9 cellular contexts compared by ENCODE assay signal in genomic region chrX:47196098-47196497, GRCh38. TPM values are rescaled to one million over a fixed set of nuclear protein-coding genes. Genes with fewer than 3 reads are reported as not detected.
A peak's percentile ranks its signal among the peaks of the same experiment; 100 is the strongest.
DNase-seq lines count a peak whose midpoint lies in the region; ATAC-seq and TF ChIP-seq lines count a peak whose summit lies in the region.
"Had no signal": no experiment of that assay in that cellular context is flagged by ENCODE, and none has a peak within 500 bp of the region (broad histone marks: within the 10 kb centered on the region; RNA-seq: fewer than 3 reads in every experiment).

No MANE protein-coding gene starts in this region.

- no peaks in the 10 kb centered on the region for H3K27me3 Mint-ChIP-seq in nephron (ENCODE audit: low read depth)

- H3K4me1 Mint-ChIP-seq in nephron = peaks cover 61% of the 10 kb centered on the region

- H3K4me2 ChIP-seq in KMS-11 = peak overlapping the region; percentile 85

- H4K20me1 ChIP-seq in KMS-11 (ENCODE audit: insufficient read depth) = no peaks in the 10 kb centered on the region

- H3K27me3 ChIP-seq in KMS-11 (ENCODE audit: insufficient read depth, low read depth) = no peaks in the 10 kb centered on the region
- H3K27me3 ChIP-seq: Peyer's patch had no signal

- peaks cover 55% of the 10 kb centered on the region for H3K36me3 Mint-ChIP-seq in nephron (ENCODE audit: low read depth)

- H3K27ac Mint-ChIP-seq in nephron = peak overlapping the region; percentile 82 to 93 (median 86)

- peak overlapping the region; percentile 98 to 99 (median 99) for H3K4me3 Mint-ChIP-seq in nephron

- DNase-seq in choroid plexus epithelial cell (ENCODE audit: low read depth) (no peak), NCI-H345 treated with DMSO at 0.1 percent for 48 hours (lab: John Stamatoyannopoulos, UW; ENCODE audit: unreplicated experiment) (no peak), left lobe of liver (ENCODE audit: low spot score) (no peak), NCI-H1930 (lab: John Stamatoyannopoulos, UW) (no peak), NCI-H446 treated with DMSO at 0.1 percent for 48 hours (lab: John Stamatoyannopoulos, UW) (no peak)
- DNase-seq: Peyer's patch had no signal

- ATAC-seq in left lobe of liver = no peak

- no peak for TF ChIP-seq CTCF in C4-2B (conservative IDR thresholded peaks at IDR 0.05)
- no peak for TF ChIP-seq CTCF in KMS-11 (conservative IDR thresholded peaks at IDR 0.05; ENCODE audit: low read depth, low read length)
- no peak for TF ChIP-seq CTCF in choroid plexus epithelial cell (conservative IDR thresholded peaks at IDR 0.05; ENCODE audit: low read depth, low read length)
- TF ChIP-seq CTCF in nephron (IDR thresholded peaks at IDR 0.05; ENCODE audit: unreplicated experiment in 3 of 3) = no peak

- peaks cover 52% of the 10 kb centered on the region for H3K79me2 ChIP-seq in KMS-11 (ENCODE audit: insufficient read depth, low read depth)

- H3K9me3 Mint-ChIP-seq in nephron = no peaks in the 10 kb centered on the region

- H3K4me3 ChIP-seq in KMS-11 (IDR thresholded peaks at IDR 0.05; ENCODE audit: insufficient read depth, low read depth, low read length) (no peak overlapping the region), choroid plexus epithelial cell (ENCODE audit: low read depth, low read length) (peak overlapping the region; percentile 8)

- H3K27ac ChIP-seq in C4-2B = peak overlapping the region; percentile 96; the same call in 1 of the 2 replicates
- H3K27ac ChIP-seq in KMS-11 = no peak overlapping the region
- H3K27ac ChIP-seq: Peyer's patch had no signal

- no peaks in the 10 kb centered on the region for H3K36me3 ChIP-seq in KMS-11 (ENCODE audit: insufficient read depth)

- no peak overlapping the region for H3K9ac ChIP-seq in KMS-11

- H2AFZ ChIP-seq in KMS-11 (ENCODE audit: low read depth) = no peak overlapping the region

- H3K4me1 ChIP-seq in KMS-11 (ENCODE audit: low read depth, poor library complexity, severe bottlenecking) = peaks cover 39% of the 10 kb centered on the region

RNA-seq across cellular contexts. Expression of gene UBA1, which starts 2.5 kb away (rescaled TPM):
- 87.2 TPM for total RNA-seq in left lobe of liver

RNA-seq across cellular contexts. Expression of gene CDK16, which starts 22.4 kb away (rescaled TPM):
- total RNA-seq in left lobe of liver = 21.7 TPM

RNA-seq across cellular contexts. Expression of gene USP11, which starts 36.7 kb away (rescaled TPM):
- 10.2 TPM for total RNA-seq in left lobe of liver

RNA-seq across cellular contexts. Expression of gene RBM10, which starts 51.1 kb away (rescaled TPM):
- total RNA-seq in left lobe of liver = 15.0 TPM

RNA-seq across cellular contexts. Expression of gene NDUFB11, which starts 51.6 kb away (rescaled TPM):
- total RNA-seq in left lobe of liver = 67.1 TPM
